ENCODE assay signal across 19 cellular contexts in the genomic region with DNA sequence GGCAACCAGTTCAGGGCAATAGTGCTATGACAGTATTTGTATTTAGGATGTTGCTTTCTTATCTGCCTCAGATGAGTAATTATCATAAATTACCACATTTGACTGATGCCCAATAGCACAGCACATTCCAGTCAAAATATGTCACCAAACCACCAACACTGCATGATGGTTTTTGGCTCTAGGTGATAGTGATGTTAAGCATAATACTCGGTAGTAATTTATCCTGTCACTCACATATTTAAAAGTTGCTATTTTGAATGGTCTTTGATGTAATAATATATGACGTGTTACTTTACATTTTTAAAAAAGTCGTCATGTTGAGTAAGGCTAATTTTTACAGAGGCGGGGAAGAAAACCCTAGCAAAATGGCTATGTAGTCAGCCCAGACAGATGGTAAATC. TPM values are rescaled to one million over a fixed set of nuclear protein-coding genes. Genes with fewer than 3 reads are reported as not detected.
A peak's percentile ranks its signal among the peaks of the same experiment; 100 is the strongest.
DNase-seq lines count a peak whose midpoint lies in the region; ATAC-seq, FAIRE-seq and TF ChIP-seq lines count a peak whose summit lies in the region.
"Had no signal": no experiment of that assay in that cellular context is flagged by ENCODE, and none has a peak within 500 bp of the region (broad histone marks: within the 10 kb centered on the region; RNA-seq: fewer than 3 reads in every experiment).

No MANE protein-coding gene starts in this region.

- H3K9me3 ChIP-seq in GM23248 (ENCODE audit: low read depth) (no peaks in the 10 kb centered on the region), Panc1 (ENCODE audit: control insufficient read depth, insufficient read depth, low read depth, low read length) (no peaks in the 10 kb centered on the region), lung (ENCODE audit: control insufficient read depth in 2 of 2, insufficient read depth in 1 of 2, low read length in 1 of 2) (no peaks in the 10 kb centered on the region)

- H3K4me1 ChIP-seq in GM23248 (ENCODE audit: insufficient read depth): no peaks in the 10 kb centered on the region
- peaks cover 10% of the 10 kb centered on the region for H3K4me1 ChIP-seq in Panc1 (ENCODE audit: control insufficient read depth, insufficient read depth, low read length)
- H3K4me1 ChIP-seq in lung (ENCODE audit: control insufficient read depth in 2 of 2, insufficient read depth in 2 of 2, low read length in 2 of 2): no peaks in the 10 kb centered on the region

- H3K4me3 ChIP-seq in GM23248: no peak overlapping the region
- H3K4me3 ChIP-seq in Panc1 (ENCODE audit: low read depth in 2 of 2, low read length in 2 of 2): no peak overlapping the region
- no peak overlapping the region for H3K4me3 ChIP-seq in bronchial epithelial cell (ENCODE audit: low read depth, low read length)
- H3K4me3 ChIP-seq in lung: no peak overlapping the region
- H3K4me3 ChIP-seq: hepatocyte, PC-9 had no signal

- TF ChIP-seq CTCF in Panc1 (IDR thresholded peaks at IDR 0.05) (no peak), bronchial epithelial cell (IDR thresholded peaks at IDR 0.05; ENCODE audit: insufficient read depth, low read length, severe bottlenecking) (no peak), lung (IDR thresholded peaks at IDR 0.05; ENCODE audit: control extremely low read depth, extremely low read depth) (no peak)

- H3K27me3 ChIP-seq in GM23248 (replicated peaks; ENCODE audit: insufficient read depth): no peaks in the 10 kb centered on the region
- no peaks in the 10 kb centered on the region for H3K27me3 ChIP-seq in Panc1 (ENCODE audit: control insufficient read depth, insufficient read depth, low read length)
- no peaks in the 10 kb centered on the region for H3K27me3 ChIP-seq in bronchial epithelial cell (ENCODE audit: control insufficient read depth, insufficient read depth, low read length)
- no peaks in the 10 kb centered on the region for H3K27me3 ChIP-seq in lung (ENCODE audit: control insufficient read depth, insufficient read depth)
- H3K27me3 ChIP-seq: hepatocyte had no signal

- H4K20me1 ChIP-seq in GM23248 (ENCODE audit: insufficient read depth): no peaks in the 10 kb centered on the region

- H3K79me2 ChIP-seq in GM23248 (ENCODE audit: insufficient read depth): no peaks in the 10 kb centered on the region
- H3K79me2 ChIP-seq: hepatocyte had no signal

- 8 to 9% methylated on average over 4 of the region's 4 CpGs for WGBS in GM23248 (ENCODE audit: low coverage in 1 of 2, low lambda C conversion rate in 2 of 2, missing lambda C conversion rate in 2 of 2), 2 experiments
- 67 to 87% methylated on average over 4 of the region's 4 CpGs for WGBS in lung, 2 donors

- H3K36me3 ChIP-seq in GM23248 (ENCODE audit: low read depth) (no peaks in the 10 kb centered on the region), Panc1 (ENCODE audit: control insufficient read depth, insufficient read depth, low read length) (no peaks in the 10 kb centered on the region), bronchial epithelial cell (ENCODE audit: control insufficient read depth, insufficient read depth, low read length) (no peaks in the 10 kb centered on the region), lung (ENCODE audit: control insufficient read depth in 2 of 2, insufficient read depth in 2 of 2, low read length in 2 of 2) (no peaks in the 10 kb centered on the region)

- BruUV-seq in Panc1 (replicated peaks; lab: Mats Ljungman, UMichigan): no TSS peak

- H3K9ac ChIP-seq in GM23248: no peak overlapping the region

- H3K4me2 ChIP-seq in GM23248 (ENCODE audit: unreplicated experiment): no peak overlapping the region
- H3K4me2 ChIP-seq: hepatocyte, PC-9 had no signal

- POLR2A ChIA-PET in Panc1 (lab: Charles Lee): no interaction called here

- DNase-seq in GM23248 (peak; percentile 2), Panc1 (ENCODE audit: low read depth, low spot score) (no peak), bronchial epithelial cell (ENCODE audit: low read depth) (peak; percentile 20), lung (ENCODE audit: low spot score) (no peak), NCI-H1048 (lab: John Stamatoyannopoulos, UW) (no peak)
- no peak for DNase-seq in stimulated activated CD4-positive, alpha-beta T cell treated with anti-CD3 and anti-CD28 coated beads, Interleukin-1b, Interleukin-23, amount 100 ng/mL, for 48 hours
- DNase-seq: activated CD8-positive, alpha-beta T cell treated with anti-CD3 and anti-CD28 coated beads for 36 hours; activated T-cell treated with anti-CD3 and anti-CD28 coated beads, Interleukin-2, amount 50 U/mL, for 4 hours; kidney; NCI-H1092 treated with DMSO at 0.1 percent for 48 hours; NCI-H748 treated with DMSO at 0.1 percent for 48 hours; PC-9; right cardiac atrium; T-helper 1 cell had no signal

- H3K9me2 ChIP-seq in GM23248 (ENCODE audit: insufficient read depth): no peaks in the 10 kb centered on the region

- no peaks in the 10 kb centered on the region for H3F3A ChIP-seq in GM23248 (ENCODE audit: insufficient read depth)

- no peak for ATAC-seq in Panc1
- peak; percentile 8 for ATAC-seq in lung (ENCODE audit: insufficient read depth, low FRiP score)
- ATAC-seq in HG03159 (IDR thresholded peaks at IDR 0.05; ENCODE audit: unreplicated experiment): no peak
- no peak for ATAC-seq in GM21529 (IDR thresholded peaks at IDR 0.05; ENCODE audit: unreplicated experiment)
- ATAC-seq: activated CD8-positive, alpha-beta T cell treated with anti-CD3 and anti-CD28 coated beads for 36 hours; activated naive CD4-positive, alpha-beta T cell treated with anti-CD3 and anti-CD28 coated beads, Interleukin-2, amount 50 U/mL, for 72 hours; activated T-cell treated with anti-CD3 and anti-CD28 coated beads, Interleukin-2, amount 50 U/mL, for 4 hours had no signal

- H2AFZ ChIP-seq in GM23248: no peak overlapping the region
- H2AFZ ChIP-seq: hepatocyte, PC-9 had no signal

- CTCF ChIA-PET in Panc1 (lab: Charles Lee): no interaction called here

- no peak overlapping the region for H3K27ac ChIP-seq in GM23248
- H3K27ac ChIP-seq in Panc1 (ENCODE audit: low read length): peak overlapping the region; percentile 68; the same call in 1 of the 2 replicates
- H3K27ac ChIP-seq in lung (ENCODE audit: low read depth in 1 of 2, low read length in 1 of 2): no peak overlapping the region
- H3K27ac ChIP-seq: hepatocyte, PC-9 had no signal

- no peak for FAIRE-seq in bronchial epithelial cell (lab: Jason Lieb, UNC)
- FAIRE-seq: kidney had no signal

- intact Hi-C loops in Panc1 (cut with micrococcal nuclease; ENCODE audit: unreplicated experiment): no loop called here

- in situ Hi-C loops in GM23248 (cut with MboI) (no loop called here), Panc1 (cut with HindIII; ENCODE audit: low pct_unique_long_range_greater_than_20kb, low sequenced_read_pairs) (no loop called here)

RNA-seq across cellular contexts. Expression of a gene that starts 42.5 kb away (rescaled TPM):
- total RNA-seq in GM23248 (2014; rRNA removed; shearing (Covaris generic)): not detected in 2 replicates
- polyA plus RNA-seq in GM23248 (2016; fragmentation: Nextera tagmentation; extraction: Ambion mirVana) (not detected in 2 replicates), lung (under 1 TPM; 0.55 to 0.68 TPM)
- total RNA-seq in Panc1 (2021; ENCODE audit: unreplicated experiment) (8.2 TPM), bronchial epithelial cell (not detected in 2 replicates), lung (10 to 100 TPM in 1 of 2 donors, 1 to 10 TPM in 1; 6.9 to 27.9 TPM)
- polyA plus RNA-seq in Panc1 (2012; ENCODE audit: insufficient read length): 5.6 TPM
- total RNA-seq: activated CD8-positive, alpha-beta T cell treated with anti-CD3 and anti-CD28 coated beads for 36 hours; activated naive CD4-positive, alpha-beta T cell treated with anti-CD3 and anti-CD28 coated beads, Interleukin-2, amount 50 U/mL, for 72 hours; mononuclear cell; PC-9 had no signal

Comparison
In these comparisons a context has a peak if more than half of its experiments do, and no peak if none do; other contexts are left out.
1. DNase-seq: peak in GM23248 (single experiment) and bronchial epithelial cell (single experiment); none in Panc1 (single experiment), lung (single experiment), stimulated activated CD4-positive, alpha-beta T cell treated with anti-CD3 and anti-CD28 coated beads, Interleukin-1b, Interleukin-23, amount 100 ng/mL, for 48 hours (single experiment) and NCI-H1048 (single experiment).